Comparison of ENCODE assay signal across 32 cellular contexts in the genomic region with DNA sequence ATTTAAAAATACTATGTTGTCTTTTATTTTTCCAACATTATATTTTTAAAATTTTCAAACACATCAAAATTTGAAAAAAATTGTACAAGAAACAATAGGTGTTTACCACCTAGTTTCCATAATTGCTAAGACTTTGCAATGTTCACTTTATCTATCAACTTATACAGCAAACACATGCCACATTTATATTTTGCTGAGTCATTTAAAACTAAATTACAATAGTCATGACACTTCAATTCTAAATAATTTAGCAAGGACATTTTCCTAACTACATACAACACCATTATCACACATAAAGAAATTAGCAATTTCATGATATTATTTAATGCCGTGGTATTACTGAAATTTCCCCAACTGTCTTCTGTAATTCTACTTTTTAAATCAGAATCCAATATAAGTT.
"Had no signal": no experiment of that assay in that cellular context is flagged by ENCODE, and none has a peak within 500 bp of the region (broad histone marks: within the 10 kb centered on the region; RNA-seq: fewer than 3 reads in every experiment).

No MANE protein-coding gene starts in this region.

- H3K36me3 ChIP-seq: adrenal gland, brain microvascular endothelial cell, breast epithelium had no signal

- DNase-seq: activated B cell treated with CpG ODN at 0.5 μM for 24 hours; activated CD4-positive, alpha-beta memory T cell treated with anti-CD3 and anti-CD28 coated beads for 36 hours; activated CD4-positive, alpha-beta T cell treated with anti-CD3 and anti-CD28 coated beads for 4 hours; activated CD4-positive, alpha-beta T cell treated with anti-CD3 and anti-CD28 coated beads, Interleukin-2, amount 10 ng/mL, durations not matched to agents 24 days and 14 days; activated CD4-positive, alpha-beta T cell treated with anti-CD3 and anti-CD28 coated beads, Interleukin-2, amount 50 U/mL, for 1 hour; activated CD4-positive, alpha-beta T cell treated with anti-CD3 and anti-CD28 coated beads, Interleukin-2, amount 50 U/mL, for 4 hours; activated CD4-positive, CD25-positive, alpha-beta regulatory T cell treated with anti-CD3 and anti-CD28 coated beads, Interleukin-2, amount 50 U/mL, for 72 hours; activated CD8-positive, alpha-beta memory T cell treated with anti-CD3 and anti-CD28 coated beads, Interleukin-2, amount 50 U/mL, for 4 hours; activated CD8-positive, alpha-beta T cell treated with anti-CD3 and anti-CD28 coated beads for 36 hours; activated effector memory CD4-positive, alpha-beta T cell treated with anti-CD3 and anti-CD28 coated beads, Interleukin-2, amount 50 U/mL, for 16 hours; activated gamma-delta T cell treated with Interleukin-2 at 50 U/mL for 16 hours; activated naive CD4-positive, alpha-beta T cell; activated naive CD4-positive, alpha-beta T cell treated with anti-CD3 and anti-CD28 coated beads for 36 hours; activated naive CD4-positive, alpha-beta T cell treated with anti-CD3 and anti-CD28 coated beads, Interleukin-2, amount 50 U/mL, for 16 hours; activated naive CD8-positive, alpha-beta T cell treated with anti-CD3 and anti-CD28 coated beads for 36 hours; activated T-cell treated with anti-CD3 and anti-CD28 coated beads for 4 hours; activated T-cell treated with anti-CD3 and anti-CD28 coated beads, Interleukin-2, amount 50 U/mL, for 1 hour; activated T-cell treated with anti-CD3 and anti-CD28 coated beads, Interleukin-2, amount 50 U/mL, for 4 hours; activated T-cell treated with anti-CD3 and anti-CD28 coated beads, Interleukin-2, amount 50 U/mL, for 72 hours; adrenal gland; amniotic stem cell; aorta; body of pancreas; brain microvascular endothelial cell; central memory CD4-positive, alpha-beta T cell; T-helper 17 cell had no signal

- H3K27ac ChIP-seq: adrenal gland, body of pancreas, brain microvascular endothelial cell, breast epithelium, VCaP had no signal

- H3K9me3 ChIP-seq: adrenal gland, body of pancreas, breast epithelium had no signal

- H3K4me3 ChIP-seq: adrenal gland, body of pancreas, breast epithelium had no signal

- H3K4me1 ChIP-seq: adrenal gland, body of pancreas, breast epithelium had no signal

- ATAC-seq: activated CD8-positive, alpha-beta T cell treated with anti-CD3 and anti-CD28 coated beads for 36 hours; activated naive CD4-positive, alpha-beta T cell treated with anti-CD3 and anti-CD28 coated beads, Interleukin-2, amount 50 U/mL, for 72 hours; activated T-cell treated with anti-CD3 and anti-CD28 coated beads, Interleukin-2, amount 50 U/mL, for 4 hours; activated T-cell treated with anti-CD3 and anti-CD28 coated beads, Interleukin-2, amount 50 U/mL, for 72 hours; activated T-helper 17 cell treated with anti-CD3 and anti-CD28 coated beads, Interleukin-2, amount 50 U/mL, for 72 hours; body of pancreas; T-helper 17 cell had no signal

- FAIRE-seq: astrocyte, TTC549 had no signal

- H3K27me3 ChIP-seq: adrenal gland, body of pancreas, brain microvascular endothelial cell, breast epithelium had no signal
